Comparison of ENCODE assay signal across 8 cellular contexts in genomic region chr12:21527451-21528180, GRCh38. TPM values are rescaled to one million over a fixed set of nuclear protein-coding genes. Genes with fewer than 3 reads are reported as not detected.
A peak's percentile ranks its signal among the peaks of the same experiment; 100 is the strongest.
DNase-seq lines count a peak whose midpoint lies in the region; ATAC-seq and TF ChIP-seq lines count a peak whose summit lies in the region.

No MANE protein-coding gene starts in this region.

- DNase-seq in EL (peak; percentile 76), T-cell (peak; percentile 24 to 68 (median 47)), anterior cingulate cortex (lab: John Stamatoyannopoulos, UW) (peak in 53 of 58 donors; percentile 9 to 72 (median 36)), hepatic stellate cell (ENCODE audit: low spot score) (peak; percentile 40), renal cortical epithelial cell (ENCODE audit: low read depth) (peak; percentile 26), NOMO-1 (lab: John Stamatoyannopoulos, UW; ENCODE audit: unreplicated experiment in 2 of 2) (no peak)

- no peaks in the 10 kb centered on the region for H4K20me1 ChIP-seq in KMS-11 (ENCODE audit: insufficient read depth)

- CTCF ChIA-PET in T-cell (lab: Charles Lee) = no interaction called here

- H3K4me3 ChIP-seq in KMS-11 (IDR thresholded peaks at IDR 0.05; ENCODE audit: insufficient read depth, low read depth, low read length) = no peak overlapping the region

- H3K27me3 ChIP-seq in KMS-11 (ENCODE audit: insufficient read depth, low read depth) = no peaks in the 10 kb centered on the region

- peak overlapping the region; percentile 57 for H2AFZ ChIP-seq in KMS-11 (ENCODE audit: low read depth)

- H3K79me2 ChIP-seq in KMS-11 (ENCODE audit: insufficient read depth, low read depth) = no peaks in the 10 kb centered on the region

- POLR2A ChIA-PET in T-cell (lab: Charles Lee) = interaction anchor here in 1 of 2 donors (1.1 kb wide), 1 partner anchor 16 kb away, joined by 3 read pairs; no protein-coding TSS in a partner anchor

- H3K36me3 Mint-ChIP-seq in T-cell = peaks cover 2% of the 10 kb centered on the region

- peaks cover 29 to 32% of the 10 kb centered on the region in 2 donors for H3K27me3 Mint-ChIP-seq in T-cell

- H3K4me1 Mint-ChIP-seq in T-cell = peaks cover 0 to 9% (median 9%) of the 10 kb centered on the region in 3 donors

- H3K4me3 Mint-ChIP-seq in T-cell = peak overlapping the region; percentile 73 to 77 (median 76)

- no peak for TF ChIP-seq CTCF in KMS-11 (conservative IDR thresholded peaks at IDR 0.05; ENCODE audit: low read depth, low read length)

- no peak overlapping the region for H3K9ac ChIP-seq in KMS-11

- no peaks in the 10 kb centered on the region for H3K4me1 ChIP-seq in KMS-11 (ENCODE audit: low read depth, poor library complexity, severe bottlenecking)

- no peak overlapping the region for H3K27ac Mint-ChIP-seq in T-cell

- H3K4me2 ChIP-seq in KMS-11 = 0 out of 2 replicates have a peak overlapping the region, but pooled peaks have one; percentile 0

- H3K27ac ChIP-seq in KMS-11 = no peak overlapping the region

- no peaks in the 10 kb centered on the region for H3K36me3 ChIP-seq in KMS-11 (ENCODE audit: insufficient read depth)

- ATAC-seq in GM21825 (IDR thresholded peaks at IDR 0.05; ENCODE audit: unreplicated experiment) (peak; percentile 97), T-cell (replicated peaks in 1 of 4) (peak; percentile 96 to 97 (median 96))

- H3K9me3 Mint-ChIP-seq in T-cell = peaks cover 4 to 5% (median 5%) of the 10 kb centered on the region in 3 donors

RNA-seq across cellular contexts. Expression of gene SPX, which starts 1.5 kb away (rescaled TPM):
- under 1 TPM in 4 of 5 donors, not detected in 1; 0.26 to 0.46 (median 0.32) TPM for total RNA-seq in T-cell
- 14.4 and 68.0 TPM in 2 replicates for total RNA-seq in renal cortical epithelial cell

RNA-seq across cellular contexts. Expression of gene GOLT1B, which starts 26.0 kb away (rescaled TPM):
- 10 to 100 TPM; 27.7 to 37.7 (median 35.1) TPM for total RNA-seq in T-cell
- total RNA-seq in renal cortical epithelial cell = 47.5 and 89.3 TPM in 2 replicates

RNA-seq across cellular contexts. Expression of gene RECQL, which starts 26.2 kb away (rescaled TPM):
- total RNA-seq in T-cell (10 to 100 TPM; 25.4 to 70.8 (median 53.8) TPM), renal cortical epithelial cell (40.7 and 62.0 TPM in 2 replicates)

Comparison
In these comparisons a context has a peak if more than half of its experiments do, and no peak if none do; other contexts are left out.
1. DNase-seq: peak in EL (single experiment), T-cell (34 of 34), anterior cingulate cortex (53 of 58), hepatic stellate cell (single experiment) and renal cortical epithelial cell (single experiment); none in NOMO-1 (0 of 2).
2. RNA of gene SPX, which starts 1.5 kb away (total RNA-seq): 14.4 to 68.0 TPM in renal cortical epithelial cell; 0.26 to 0.46 TPM in T-cell; every median in the first group is over 10 times any median in the second.